In the genomic region with DNA sequence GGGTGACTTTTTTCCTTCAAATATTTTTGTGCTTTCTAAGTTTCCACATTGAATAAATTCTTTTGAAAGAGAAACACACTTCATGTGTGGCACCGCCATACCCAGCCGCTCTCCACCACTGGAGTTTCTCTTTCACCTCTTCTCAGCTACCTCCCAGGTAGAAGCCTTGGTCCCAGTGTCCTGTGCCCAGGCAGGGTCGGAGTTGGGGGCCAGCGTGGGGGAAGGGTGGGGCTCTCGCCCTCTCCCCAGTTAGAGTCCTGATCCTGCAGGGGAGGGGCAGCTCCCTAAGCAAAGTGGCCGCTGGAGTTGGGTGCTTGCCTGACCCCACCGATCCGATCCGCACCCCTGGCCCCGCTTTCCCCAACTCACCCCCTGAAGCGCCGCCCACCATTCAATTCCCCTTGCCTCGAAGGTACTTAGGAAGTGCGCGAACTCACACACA, we compare ENCODE assay signal across 1 cellular context.
TF ChIP-seq lines count a peak whose summit lies in the region.

No MANE protein-coding gene starts in this region.

TF ChIP-seq in K562, 482 proteins besides CTCF, POLR2A, EP300 and RAD21 (continued from another document):
- no peak for TF ChIP-seq YY1 (IDR thresholded peaks at IDR 0.05; ENCODE audit: borderline replicate concordance in 1 of 3, control insufficient read depth in 1 of 3, extremely low read depth in 1 of 3, insufficient read depth in 3 of 3, insufficient read length in 1 of 3, insufficient replicate concordance in 2 of 3, low read depth in 1 of 3, low read length in 2 of 3)
- TF ChIP-seq ZBTB49 (CRISPR knock-in tag; IDR thresholded peaks at IDR 0.05; ENCODE audit: borderline replicate concordance) = no peak
- no peak for TF ChIP-seq POLR3A (IDR thresholded peaks at IDR 0.05; ENCODE audit: borderline replicate concordance, extremely low read depth, insufficient read depth, insufficient read length)
- no peak for TF ChIP-seq NELFE (IDR thresholded peaks at IDR 0.05; ENCODE audit: insufficient read depth, insufficient read length)
- TF ChIP-seq ZNF655 (CRISPR knock-in tag; IDR thresholded peaks at IDR 0.05) = no peak
- no peak for TF ChIP-seq ZBTB12 (CRISPR knock-in tag; IDR thresholded peaks at IDR 0.05)
- TF ChIP-seq BRF1 (IDR thresholded peaks at IDR 0.05; ENCODE audit: borderline replicate concordance, extremely low read depth, insufficient read length) = no peak
- no peak for TF ChIP-seq ZNF778 (CRISPR knock-in tag; IDR thresholded peaks at IDR 0.05)
- no peak for TF ChIP-seq EZH2 (IDR thresholded peaks at IDR 0.05; ENCODE audit: borderline replicate concordance, low read depth, low read length)
- no peak for TF ChIP-seq TFAM (CRISPR knock-in tag; conservative IDR thresholded peaks at IDR 0.05)
- TF ChIP-seq MLLT1 (IDR thresholded peaks at IDR 0.05) = no peak
- no peak for TF ChIP-seq ZBTB8A (IDR thresholded peaks at IDR 0.05; ENCODE audit: partially characterized antibody)
- TF ChIP-seq BRD4 (IDR thresholded peaks at IDR 0.05) = no peak
- no peak for TF ChIP-seq ETV5 (CRISPR knock-in tag; IDR thresholded peaks at IDR 0.05; ENCODE audit: low read depth)
- TF ChIP-seq, protein P1, sequence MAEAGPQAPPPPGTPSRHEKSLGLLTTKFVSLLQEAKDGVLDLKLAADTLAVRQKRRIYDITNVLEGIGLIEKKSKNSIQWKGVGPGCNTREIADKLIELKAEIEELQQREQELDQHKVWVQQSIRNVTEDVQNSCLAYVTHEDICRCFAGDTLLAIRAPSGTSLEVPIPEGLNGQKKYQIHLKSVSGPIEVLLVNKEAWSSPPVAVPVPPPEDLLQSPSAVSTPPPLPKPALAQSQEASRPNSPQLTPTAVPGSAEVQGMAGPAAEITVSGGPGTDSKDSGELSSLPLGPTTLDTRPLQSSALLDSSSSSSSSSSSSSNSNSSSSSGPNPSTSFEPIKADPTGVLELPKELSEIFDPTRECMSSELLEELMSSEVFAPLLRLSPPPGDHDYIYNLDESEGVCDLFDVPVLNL (CRISPR knock-in tag; IDR thresholded peaks at IDR 0.05; ENCODE audit: low read depth) = no peak
- TF ChIP-seq CEBPB (tag; IDR thresholded peaks at IDR 0.05) = no peak
- TF ChIP-seq HDGF (IDR thresholded peaks at IDR 0.05) = no peak
